10 cellular contexts compared by ENCODE assay signal in genomic region chr5:35854248-35854647, GRCh38.
DNase-seq lines count a peak whose midpoint lies in the region; ATAC-seq and TF ChIP-seq lines count a peak whose summit lies in the region.
"Had no signal": no experiment of that assay in that cellular context is flagged by ENCODE, and none has a peak within 500 bp of the region (broad histone marks: within the 10 kb centered on the region; RNA-seq: fewer than 3 reads in every experiment).

No MANE protein-coding gene starts in this region.

- peak overlapping the region in 3 of 10 experiments; percentile 29 to 73 (median 72); a peak in 4 of 20 replicates for H3K4me3 ChIP-seq in BLaER1 treated with 17β-estradiol and CSF1 and Interleukin-3, amounts not matched to agents 10 nM and 100 nM

- H4K20me1 ChIP-seq in BLaER1 treated with 17β-estradiol and CSF1 and Interleukin-3, amounts not matched to agents 10 nM and 100 nM = no peaks in the 10 kb centered on the region

- H3K27me3 ChIP-seq in BLaER1 treated with 17β-estradiol and CSF1 and Interleukin-3, amounts not matched to agents 10 nM and 100 nM = no peaks in the 10 kb centered on the region

- TF ChIP-seq CTCF in GM13977 (IDR thresholded peaks at IDR 0.05; ENCODE audit: extremely low read depth, insufficient read depth, missing control alignments) = no peak

- peaks cover 0 to 9% (median under 1%) of the 10 kb centered on the region in 11 experiments; a peak in 4 of 22 replicates for H3K9me3 ChIP-seq in BLaER1 treated with 17β-estradiol and CSF1 and Interleukin-3, amounts not matched to agents 10 nM and 100 nM (replicated peaks in 1 of 11)

- peaks cover 51 to 85% (median 65%) of the 10 kb centered on the region in 10 experiments for H3K4me1 ChIP-seq in BLaER1 treated with 17β-estradiol and CSF1 and Interleukin-3, amounts not matched to agents 10 nM and 100 nM

- DNase-seq in T-helper 9 cell = peak; percentile 57
- DNase-seq in stimulated activated CD4-positive, alpha-beta T cell treated with anti-CD3 and anti-CD28 coated beads, Interleukin-1b, Interleukin-23, amount 100 ng/mL, for 48 hours = peak; percentile 66
- DNase-seq in NCI-H345 (lab: John Stamatoyannopoulos, UW) = no peak
- no peak for DNase-seq in T1000 (lab: John Stamatoyannopoulos, UW)
- DNase-seq in GM13977 (ENCODE audit: low spot score) = no peak
- DNase-seq: NCI-H510A treated with DMSO at 0.1 percent for 48 hours had no signal

- H3K4me2 ChIP-seq in BLaER1 treated with 17β-estradiol and CSF1 and Interleukin-3, amounts not matched to agents 10 nM and 100 nM = peak overlapping the region; percentile 66 to 95 (median 90)

- H3K36me3 Mint-ChIP-seq in activated naive CD8-positive, alpha-beta T cell = peaks cover 5% of the 10 kb centered on the region

- peak overlapping the region in 9 of 11 experiments; percentile 40 to 98 (median 87); a peak in 18 of 22 replicates for H3K27ac ChIP-seq in BLaER1 treated with 17β-estradiol and CSF1 and Interleukin-3, amounts not matched to agents 10 nM and 100 nM
- H3K27ac ChIP-seq: C4-2B had no signal

- H3K27ac Mint-ChIP-seq in activated naive CD8-positive, alpha-beta T cell = peak overlapping the region; percentile 99

- peaks cover 89% of the 10 kb centered on the region for H3K4me1 Mint-ChIP-seq in activated naive CD8-positive, alpha-beta T cell (ENCODE audit: low read depth)

- ATAC-seq in GM19397 (IDR thresholded peaks at IDR 0.05; ENCODE audit: unreplicated experiment) = no peak

- no peaks in the 10 kb centered on the region for H3K27me3 Mint-ChIP-seq in activated naive CD8-positive, alpha-beta T cell

- in situ Hi-C loops in GM13977 (cut with MboI; ENCODE audit: low pct_unique_long_range_greater_than_20kb, low sequenced_read_pairs, unreplicated experiment) = no loop called here

- no peaks in the 10 kb centered on the region for H3K9me3 Mint-ChIP-seq in activated naive CD8-positive, alpha-beta T cell (ENCODE audit: low read depth)

- peaks cover 0 to 8% (median 5%) of the 10 kb centered on the region in 11 experiments; a peak in 9 of 22 replicates for H3K36me3 ChIP-seq in BLaER1 treated with 17β-estradiol and CSF1 and Interleukin-3, amounts not matched to agents 10 nM and 100 nM

- H3K9ac ChIP-seq in BLaER1 treated with 17β-estradiol and CSF1 and Interleukin-3, amounts not matched to agents 10 nM and 100 nM = peak overlapping the region in 7 of 11 experiments; percentile 0 to 95 (median 88); a peak in 12 of 22 replicates

- peak overlapping the region; percentile 93 for H3K4me3 Mint-ChIP-seq in activated naive CD8-positive, alpha-beta T cell

Comparison
In these comparisons a context has a peak if more than half of its experiments do, and no peak if none do; other contexts are left out.
1. DNase-seq: peak in T-helper 9 cell (single experiment) and stimulated activated CD4-positive, alpha-beta T cell treated with anti-CD3 and anti-CD28 coated beads, Interleukin-1b, Interleukin-23, amount 100 ng/mL, for 48 hours (single experiment); none in NCI-H345 (single experiment), T1000 (single experiment) and GM13977 (single experiment).